ENCODE assay signal across 8 cellular contexts in genomic region chr19:57527136-57527881, GRCh38. TPM values are rescaled to one million over a fixed set of nuclear protein-coding genes. Genes with fewer than 3 reads are reported as not detected.
A peak's percentile ranks its signal among the peaks of the same experiment; 100 is the strongest.
DNase-seq lines count a peak whose midpoint lies in the region; FAIRE-seq and TF ChIP-seq lines count a peak whose summit lies in the region.

TSS of gene ZNF549 (plus strand) at chr19:57527356. CDS start at chr19:57527574, 218 bp downstream.

- TF ChIP-seq EP300 in ovary (IDR thresholded peaks at IDR 0.05): no peak

- H3K27ac ChIP-seq in cardiac muscle cell (peak within 1 kb of the TSS; percentile 35), ovary (peak within 1 kb of the TSS; percentile 46 to 58), thymus (ENCODE audit: low read depth) (peak within 1 kb of the TSS; percentile 89)

- WGBS in ovary, 3 donors: 1 to 3% (median 2%) methylated on average over 58 to 64 of the region's 64 CpGs
- under 1% methylated on average over 64 of the region's 64 CpGs for WGBS in thymus

- in situ Hi-C loops in HAP-1 (cut with MboI; ENCODE audit: low sequenced_read_pairs): no loop called here

- H3K4me3 ChIP-seq in HAP-1: peak within 1 kb of the TSS; percentile 84
- peak within 1 kb of the TSS; percentile 45 for H3K4me3 ChIP-seq in cardiac muscle cell
- H3K4me3 ChIP-seq in ovary: peak within 1 kb of the TSS; percentile 78
- peak within 1 kb of the TSS; percentile 79 for H3K4me3 ChIP-seq in thymus (ENCODE audit: low read length)

- H3K4me1 Mint-ChIP-seq in activated naive CD8-positive, alpha-beta T cell treated with anti-CD3 and anti-CD28 coated beads for 36 hours: peaks cover 15% of the 10 kb centered on the region

- peaks cover 48% of the 10 kb centered on the region for H3K36me3 Mint-ChIP-seq in activated naive CD8-positive, alpha-beta T cell treated with anti-CD3 and anti-CD28 coated beads for 36 hours

- H3K36me3 ChIP-seq in HAP-1 (replicated peaks) (no peaks in the 10 kb centered on the region), cardiac muscle cell (peaks cover 13% of the 10 kb centered on the region), ovary (no peaks in the 10 kb centered on the region), thymus (ENCODE audit: control insufficient read depth, insufficient read depth) (peaks cover 13% of the 10 kb centered on the region)

- H3K4me3 Mint-ChIP-seq in activated naive CD8-positive, alpha-beta T cell treated with anti-CD3 and anti-CD28 coated beads for 36 hours: peak within 1 kb of the TSS; percentile 93

- intact Hi-C loops in ovary (cut with DNase I): no loop called here

- FAIRE-seq in G401.6 (lab: Jason Lieb, UNC): peak; percentile 96

- H3K27me3 ChIP-seq in HAP-1 (ENCODE audit: low read depth): no peaks in the 10 kb centered on the region
- no peaks in the 10 kb centered on the region for H3K27me3 ChIP-seq in cardiac muscle cell
- no peaks in the 10 kb centered on the region for H3K27me3 ChIP-seq in ovary
- no peaks in the 10 kb centered on the region for H3K27me3 ChIP-seq in thymus (ENCODE audit: control insufficient read depth, insufficient read depth)

- peak within 1 kb of the TSS; percentile 93 for H3K27ac Mint-ChIP-seq in activated naive CD8-positive, alpha-beta T cell treated with anti-CD3 and anti-CD28 coated beads for 36 hours

- DNase-seq in HAP-1 (ENCODE audit: low spot score in 2 of 2) (peak; percentile 83 to 92), MV-4-11 (lab: John Stamatoyannopoulos, UW) (peak; percentile 90), SKM-1 (lab: John Stamatoyannopoulos, UW; ENCODE audit: unreplicated experiment) (peak; percentile 28), cardiac muscle cell (ENCODE audit: low read depth in 1 of 2, low spot score in 1 of 2) (peak; percentile 95), ovary (peak; percentile 89 to 92 (median 91))
- DNase-seq in activated naive CD8-positive, alpha-beta T cell treated with anti-CD3 and anti-CD28 coated beads for 36 hours: peak; percentile 93

- peaks cover 28% of the 10 kb centered on the region for H3K9me3 Mint-ChIP-seq in activated naive CD8-positive, alpha-beta T cell treated with anti-CD3 and anti-CD28 coated beads for 36 hours

- no peak for TF ChIP-seq CTCF in cardiac muscle cell (IDR thresholded peaks at IDR 0.05; ENCODE audit: low read depth, low read length)
- TF ChIP-seq CTCF in ovary (IDR thresholded peaks at IDR 0.05): no peak

- no peaks in the 10 kb centered on the region for H3K4me1 ChIP-seq in HAP-1
- H3K4me1 ChIP-seq in cardiac muscle cell (ENCODE audit: low read depth): peaks cover 6% of the 10 kb centered on the region
- peaks cover 6% of the 10 kb centered on the region for H3K4me1 ChIP-seq in ovary (ENCODE audit: insufficient read depth)
- H3K4me1 ChIP-seq in thymus (ENCODE audit: control insufficient read depth, insufficient read depth, low read length): peaks cover 8% of the 10 kb centered on the region

- peak; percentile 21 for TF ChIP-seq POLR2A in ovary (IDR thresholded peaks at IDR 0.05)

- H3K9me3 ChIP-seq in HAP-1 (0 out of 2 replicates have a peak, but pooled peaks cover 4% of the 10 kb centered on the region), cardiac muscle cell (ENCODE audit: low read depth) (no peaks in the 10 kb centered on the region), ovary (peaks cover 3 to 23% of the 10 kb centered on the region in 2 donors), thymus (ENCODE audit: control insufficient read depth) (no peaks in the 10 kb centered on the region)

- no peaks in the 10 kb centered on the region for H3K27me3 Mint-ChIP-seq in activated naive CD8-positive, alpha-beta T cell treated with anti-CD3 and anti-CD28 coated beads for 36 hours

RNA-seq across cellular contexts. Expression of gene ZNF549, which starts in this region (rescaled TPM):
- 1 to 10 TPM; 5.6 to 6.1 TPM for total RNA-seq in activated naive CD8-positive, alpha-beta T cell treated with anti-CD3 and anti-CD28 coated beads for 36 hours
- total RNA-seq in cardiac muscle cell: 5.0 and 7.5 TPM in 2 replicates
- 7.5 and 10.1 TPM in 2 replicates for polyA plus RNA-seq in cardiac muscle cell
- total RNA-seq in ovary: 10 to 100 TPM in 4 of 7 donors, 1 to 10 TPM in 3; 3.9 to 11.9 (median 10.1) TPM
- polyA plus RNA-seq in ovary: 1 to 10 TPM; 4.0 to 8.1 TPM
- 6.3 TPM for polyA plus RNA-seq in thymus

Comparison
In these comparisons a context has a peak if more than half of its experiments do, and no peak if none do; other contexts are left out.
1. Peak in every context shown above with its lines: DNase-seq, H3K4me3 ChIP-seq and H3K27ac ChIP-seq.
2. DNase-seq: peak in every context shown above with its lines; median percentile 95 in cardiac muscle cell; 93 in activated naive CD8-positive, alpha-beta T cell treated with anti-CD3 and anti-CD28 coated beads for 36 hours; 91 in ovary; 90 in MV-4-11; 88 in HAP-1; 28 in SKM-1.
3. H3K27ac ChIP-seq: peak in every context shown above with its lines; median percentile 89 in thymus; 52 in ovary; 35 in cardiac muscle cell.